In the genomic region with DNA sequence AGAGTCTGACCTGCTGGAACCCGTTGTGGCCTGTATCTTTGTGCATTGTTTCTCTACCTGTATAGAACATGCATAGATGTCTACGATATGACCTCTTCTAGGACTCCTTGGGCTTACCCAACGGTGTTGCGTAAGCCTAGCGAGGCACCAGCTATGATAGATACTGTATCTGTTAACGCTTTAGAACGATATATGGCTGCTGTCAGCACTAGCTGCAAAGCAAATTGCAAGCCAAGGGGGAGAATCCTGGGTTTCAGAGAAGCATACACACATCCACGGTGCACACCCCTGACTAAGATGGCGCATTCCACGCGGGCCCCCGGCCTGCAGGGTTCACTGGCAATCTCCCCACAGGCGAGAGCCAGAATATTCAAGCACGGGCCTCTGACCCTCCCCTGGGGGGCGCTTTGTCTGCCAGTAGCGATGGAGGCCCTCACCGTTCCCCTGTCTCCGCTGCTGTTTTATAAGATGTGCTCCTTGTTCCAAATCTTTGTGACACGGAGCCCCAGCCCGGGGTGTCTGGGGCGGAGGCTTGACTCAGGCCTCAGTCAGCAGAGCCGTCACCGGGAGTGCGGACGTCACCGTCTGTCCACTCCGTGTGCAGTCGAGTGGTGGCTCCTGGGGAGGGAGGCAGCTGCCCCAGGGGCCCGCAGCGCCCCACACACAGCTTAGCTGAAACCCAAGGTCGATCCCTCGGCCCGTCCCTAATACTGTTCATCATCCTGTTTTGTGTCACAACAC, we compare ENCODE assay signal across 1 cellular context.
A peak's percentile ranks its signal among the peaks of the same experiment; 100 is the strongest.
TF ChIP-seq lines count a peak whose summit lies in the region.

No MANE protein-coding gene starts in this region.

TF ChIP-seq in K562, 482 proteins besides CTCF, POLR2A, EP300 and RAD21:
- peak; percentile 89 for TF ChIP-seq CEBPB (tag; IDR thresholded peaks at IDR 0.05)
- TF ChIP-seq NRF1 (conservative IDR thresholded peaks at IDR 0.05 in 1 of 2, IDR thresholded peaks at IDR 0.05 in 1 of 2), result no peak
- TF ChIP-seq, protein P1, sequence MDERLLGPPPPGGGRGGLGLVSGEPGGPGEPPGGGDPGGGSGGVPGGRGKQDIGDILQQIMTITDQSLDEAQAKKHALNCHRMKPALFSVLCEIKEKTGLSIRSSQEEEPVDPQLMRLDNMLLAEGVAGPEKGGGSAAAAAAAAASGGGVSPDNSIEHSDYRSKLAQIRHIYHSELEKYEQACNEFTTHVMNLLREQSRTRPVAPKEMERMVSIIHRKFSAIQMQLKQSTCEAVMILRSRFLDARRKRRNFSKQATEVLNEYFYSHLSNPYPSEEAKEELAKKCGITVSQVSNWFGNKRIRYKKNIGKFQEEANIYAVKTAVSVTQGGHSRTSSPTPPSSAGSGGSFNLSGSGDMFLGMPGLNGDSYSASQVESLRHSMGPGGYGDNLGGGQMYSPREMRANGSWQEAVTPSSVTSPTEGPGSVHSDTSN (CRISPR knock-in tag; IDR thresholded peaks at IDR 0.05; ENCODE audit: low read depth), result no peak
- TF ChIP-seq, protein P1 (tag; conservative IDR thresholded peaks at IDR 0.05; ENCODE audit: low read depth), result peak; percentile 78
- TF ChIP-seq, protein P2, sequence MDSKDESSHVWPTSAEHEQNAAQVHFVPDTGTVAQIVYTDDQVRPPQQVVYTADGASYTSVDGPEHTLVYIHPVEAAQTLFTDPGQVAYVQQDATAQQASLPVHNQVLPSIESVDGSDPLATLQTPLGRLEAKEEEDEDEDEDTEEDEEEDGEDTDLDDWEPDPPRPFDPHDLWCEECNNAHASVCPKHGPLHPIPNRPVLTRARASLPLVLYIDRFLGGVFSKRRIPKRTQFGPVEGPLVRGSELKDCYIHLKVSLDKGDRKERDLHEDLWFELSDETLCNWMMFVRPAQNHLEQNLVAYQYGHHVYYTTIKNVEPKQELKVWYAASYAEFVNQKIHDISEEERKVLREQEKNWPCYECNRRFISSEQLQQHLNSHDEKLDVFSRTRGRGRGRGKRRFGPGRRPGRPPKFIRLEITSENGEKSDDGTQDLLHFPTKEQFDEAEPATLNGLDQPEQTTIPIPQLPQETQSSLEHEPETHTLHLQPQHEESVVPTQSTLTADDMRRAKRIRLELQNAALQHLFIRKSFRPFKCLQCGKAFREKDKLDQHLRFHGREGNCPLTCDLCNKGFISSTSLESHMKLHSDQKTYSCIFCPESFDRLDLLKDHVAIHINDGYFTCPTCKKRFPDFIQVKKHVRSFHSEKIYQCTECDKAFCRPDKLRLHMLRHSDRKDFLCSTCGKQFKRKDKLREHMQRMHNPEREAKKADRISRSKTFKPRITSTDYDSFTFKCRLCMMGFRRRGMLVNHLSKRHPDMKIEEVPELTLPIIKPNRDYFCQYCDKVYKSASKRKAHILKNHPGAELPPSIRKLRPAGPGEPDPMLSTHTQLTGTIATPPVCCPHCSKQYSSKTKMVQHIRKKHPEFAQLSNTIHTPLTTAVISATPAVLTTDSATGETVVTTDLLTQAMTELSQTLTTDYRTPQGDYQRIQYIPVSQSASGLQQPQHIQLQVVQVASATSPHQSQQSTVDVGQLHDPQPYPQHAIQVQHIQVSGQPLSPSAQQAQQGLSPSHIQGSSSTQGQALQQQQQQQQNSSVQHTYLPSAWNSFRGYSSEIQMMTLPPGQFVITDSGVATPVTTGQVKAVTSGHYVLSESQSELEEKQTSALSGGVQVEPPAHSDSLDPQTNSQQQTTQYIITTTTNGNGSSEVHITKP (IDR thresholded peaks at IDR 0.05; ENCODE audit: partially characterized antibody), result peak; percentile 40
- peak; percentile 27 for TF ChIP-seq MEIS2 (IDR thresholded peaks at IDR 0.05; ENCODE audit: partially characterized antibody)
- peak; percentile 63 for TF ChIP-seq POLR2G (IDR thresholded peaks at IDR 0.05; ENCODE audit: low read depth, low read length)
- TF ChIP-seq EHMT2 (IDR thresholded peaks at IDR 0.05), result no peak
- TF ChIP-seq ILK (tag; IDR thresholded peaks at IDR 0.05; ENCODE audit: borderline replicate concordance, low read depth), result no peak
- TF ChIP-seq CEBPG (CRISPR knock-in tag; IDR thresholded peaks at IDR 0.05), result no peak
- TF ChIP-seq CEBPG (tag; conservative IDR thresholded peaks at IDR 0.05 in 1 of 2, IDR thresholded peaks at IDR 0.05 in 1 of 2), result peak; percentile 31 to 48; a peak in 2 of 4 replicates
- TF ChIP-seq, protein P3, sequence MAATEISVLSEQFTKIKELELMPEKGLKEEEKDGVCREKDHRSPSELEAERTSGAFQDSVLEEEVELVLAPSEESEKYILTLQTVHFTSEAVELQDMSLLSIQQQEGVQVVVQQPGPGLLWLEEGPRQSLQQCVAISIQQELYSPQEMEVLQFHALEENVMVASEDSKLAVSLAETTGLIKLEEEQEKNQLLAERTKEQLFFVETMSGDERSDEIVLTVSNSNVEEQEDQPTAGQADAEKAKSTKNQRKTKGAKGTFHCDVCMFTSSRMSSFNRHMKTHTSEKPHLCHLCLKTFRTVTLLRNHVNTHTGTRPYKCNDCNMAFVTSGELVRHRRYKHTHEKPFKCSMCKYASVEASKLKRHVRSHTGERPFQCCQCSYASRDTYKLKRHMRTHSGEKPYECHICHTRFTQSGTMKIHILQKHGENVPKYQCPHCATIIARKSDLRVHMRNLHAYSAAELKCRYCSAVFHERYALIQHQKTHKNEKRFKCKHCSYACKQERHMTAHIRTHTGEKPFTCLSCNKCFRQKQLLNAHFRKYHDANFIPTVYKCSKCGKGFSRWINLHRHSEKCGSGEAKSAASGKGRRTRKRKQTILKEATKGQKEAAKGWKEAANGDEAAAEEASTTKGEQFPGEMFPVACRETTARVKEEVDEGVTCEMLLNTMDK (IDR thresholded peaks at IDR 0.05; ENCODE audit: borderline replicate concordance, insufficient read depth, low read depth, low read length, poor library complexity, severe bottlenecking), result peak; percentile 19
